ENCODE assay signal across 8 cellular contexts in genomic region chr7:131109011-131109756, GRCh38.
DNase-seq lines count a peak whose midpoint lies in the region; ATAC-seq and TF ChIP-seq lines count a peak whose summit lies in the region.

No MANE protein-coding gene starts in this region.

- H3K9me2 ChIP-seq in Karpas-422 (replicated peaks; ENCODE audit: insufficient read depth, low read length) = no peaks in the 10 kb centered on the region

- H3K9me3 ChIP-seq in Karpas-422 (ENCODE audit: low read length) (no peaks in the 10 kb centered on the region), mononuclear cell (ENCODE audit: low read depth, low read length) (no peaks in the 10 kb centered on the region)

- H3K4me2 ChIP-seq in Karpas-422 (ENCODE audit: low read depth, low read length, poor library complexity, severe bottlenecking) = peak overlapping the region; percentile 91

- peak; percentile 63 for DNase-seq in Karpas-422
- DNase-seq in caudate nucleus (lab: John Stamatoyannopoulos, UW) = peak in 4 of 61 donors; percentile 48 to 56 (median 50)
- no peak for DNase-seq in NCI-H146 treated with DMSO at 0.1 percent for 48 hours (lab: John Stamatoyannopoulos, UW; ENCODE audit: unreplicated experiment)
- DNase-seq in DMS79 (lab: John Stamatoyannopoulos, UW) = no peak
- no peak for DNase-seq in mucosa of gallbladder (ENCODE audit: low spot score)

- H3K4me1 ChIP-seq in Karpas-422 (ENCODE audit: low read length) = peaks cover 47% of the 10 kb centered on the region
- peaks cover 48% of the 10 kb centered on the region for H3K4me1 ChIP-seq in mononuclear cell (ENCODE audit: insufficient read depth, low read length)

- no peaks in the 10 kb centered on the region for H3K36me3 ChIP-seq in Karpas-422 (ENCODE audit: insufficient read depth, low read length)

- no peak for ATAC-seq in GM21526 (IDR thresholded peaks at IDR 0.05; ENCODE audit: low FRiP score, unreplicated experiment)

- peak overlapping the region; percentile 40; the same call in 1 of the 2 replicates for H2AFZ ChIP-seq in Karpas-422 (ENCODE audit: low read length)

- H3K9ac ChIP-seq in Karpas-422 (ENCODE audit: low read length) = peak overlapping the region; percentile 90

- no peak for TF ChIP-seq CTCF in C4-2B (conservative IDR thresholded peaks at IDR 0.05)

- H3K27ac ChIP-seq in C4-2B (peak overlapping the region; percentile 97), Karpas-422 (ENCODE audit: low read length) (peak overlapping the region; percentile 93), caudate nucleus (ENCODE audit: low read depth, low read length) (peak overlapping the region; percentile 99)

- H3K27me3 ChIP-seq in Karpas-422 (ENCODE audit: low read length) (no peaks in the 10 kb centered on the region), mononuclear cell (ENCODE audit: insufficient read depth, low read length) (no peaks in the 10 kb centered on the region)

- H3K4me3 ChIP-seq in Karpas-422 (ENCODE audit: low read length) (peak overlapping the region; percentile 77), mononuclear cell (ENCODE audit: low read length) (peak overlapping the region; percentile 41)

- no peaks in the 10 kb centered on the region for H4K20me1 ChIP-seq in Karpas-422 (ENCODE audit: insufficient read depth, low read depth, low read length)

- H3K79me2 ChIP-seq in Karpas-422 (ENCODE audit: low read length) = peaks cover 60% of the 10 kb centered on the region
